22 cellular contexts compared by ENCODE assay signal in the genomic region with DNA sequence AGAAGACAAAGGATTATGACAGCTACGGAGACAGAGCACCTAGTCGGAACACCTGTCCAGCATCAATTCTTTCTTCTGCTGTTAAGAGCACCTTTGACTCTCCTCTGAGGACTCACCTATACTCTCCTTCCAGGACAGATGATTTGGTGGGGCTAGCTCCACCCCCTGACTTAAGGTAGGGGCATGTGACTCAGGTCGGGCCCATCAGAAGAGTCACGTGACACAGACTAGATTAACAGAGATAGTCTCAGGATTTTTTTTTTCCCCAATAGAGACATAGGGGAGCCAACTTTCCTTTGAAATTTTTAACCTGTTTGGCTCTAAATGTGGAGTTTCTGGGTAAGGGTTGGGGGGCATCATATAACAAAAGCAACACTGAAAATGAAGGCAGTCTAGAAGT. TPM values are rescaled to one million over a fixed set of nuclear protein-coding genes. Genes with fewer than 3 reads are reported as not detected.
"Had no signal": no experiment of that assay in that cellular context is flagged by ENCODE, and none has a peak within 500 bp of the region (broad histone marks: within the 10 kb centered on the region; RNA-seq: fewer than 3 reads in every experiment).

No MANE protein-coding gene starts in this region.

- H3K36me3 ChIP-seq: MG63, SJSA1 had no signal

- H3K4me3 ChIP-seq: MG63, SJSA1, SK-N-MC had no signal

- DNase-seq: Karpas-422, KG1, MG63, NCI-H1092 treated with DMSO at 0.1 percent for 48 hours, NCI-H1436, NCI-H187, NCI-H2029, NCI-H2081 treated with DMSO at 0.1 percent for 48 hours, NCI-H2171, NCI-H226, NCI-H446, NCI-H510A, NCI-H524 treated with DMSO at 0.1 percent for 48 hours, NCI-H69, NCI-H774, Right ventricle myocardium superior, RPMI8226, SIG-M5 had no signal

- FAIRE-seq: RCC 7860 had no signal

- H3K27me3 ChIP-seq: MG63, SJSA1 had no signal

- H3K27ac ChIP-seq: SJSA1, SK-N-MC had no signal

- H3K9me3 ChIP-seq: MG63, SJSA1 had no signal

RNA-seq across cellular contexts. Expression of a gene that starts 11.4 kb away (rescaled TPM):
- total RNA-seq: T-helper 1 cell treated with Interleukin-12 subunit alpha and Interleukin-12 subunit beta and Interleukin-4 antibody, amounts not matched to agents 30 ng/mL and 1 ng/mL, for 36 hours had no signal
